Comparison of ENCODE assay signal across 12 cellular contexts in the genomic region with DNA sequence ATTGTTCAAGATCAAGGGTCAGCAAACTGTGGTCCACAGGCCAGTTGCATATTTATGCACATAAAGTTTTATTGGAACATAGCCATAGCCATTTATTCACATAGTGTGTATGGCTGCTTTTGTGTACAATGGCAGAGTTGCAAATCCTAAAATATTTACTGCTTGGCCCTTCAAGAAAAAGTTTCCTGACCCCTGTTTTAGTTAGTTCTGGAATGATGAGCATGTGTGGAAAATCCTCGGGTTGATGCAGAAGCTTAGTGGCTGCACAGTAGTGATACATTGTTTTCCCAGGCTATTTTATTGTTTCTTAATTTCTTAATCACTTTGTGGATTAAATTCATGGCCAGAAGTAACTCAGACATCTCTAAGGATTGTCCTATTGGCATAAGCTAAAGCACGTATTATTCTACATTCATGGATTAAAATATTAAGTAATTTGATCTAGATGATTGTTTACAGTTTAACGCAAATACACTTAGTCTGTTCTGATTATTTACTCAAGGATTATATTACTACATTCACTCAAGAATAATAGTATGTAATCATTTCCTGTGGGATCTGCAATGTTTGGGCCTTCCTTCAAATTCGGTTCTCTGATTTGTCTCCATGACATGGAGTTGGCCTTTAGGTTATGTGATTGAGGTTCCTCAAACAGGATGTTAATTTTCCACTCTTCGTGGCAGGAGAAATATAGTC. TPM values are rescaled to one million over a fixed set of nuclear protein-coding genes. Genes with fewer than 3 reads are reported as not detected.
DNase-seq lines count a peak whose midpoint lies in the region; ATAC-seq and TF ChIP-seq lines count a peak whose summit lies in the region.
"Had no signal": no experiment of that assay in that cellular context is flagged by ENCODE, and none has a peak within 500 bp of the region (broad histone marks: within the 10 kb centered on the region; RNA-seq: fewer than 3 reads in every experiment).

No MANE protein-coding gene starts in this region.

- POLR2A ChIA-PET in PC-3 (lab: Charles Lee; ENCODE audit: unreplicated experiment), result interaction anchor here (0.6 kb wide), 1 partner anchor 651 kb away, joined by 3 read pairs; no protein-coding TSS in a partner anchor

- BruUV-seq in PC-3 (replicated peaks; lab: Mats Ljungman, UMichigan), result no TSS peak

- no peaks in the 10 kb centered on the region for H3K9me2 ChIP-seq in PC-3 (replicated peaks; ENCODE audit: low read length)

- in situ Hi-C loops in transverse colon (cut with MboI; ENCODE audit: low pct_ligation_motif_present in 1 of 4, low pct_unique_long_range_greater_than_20kb in 1 of 4, low sequenced_read_pairs in 3 of 4), result loop anchor here in 3 of 4 donors (5.0 to 25.0 kb wide), 4 partner anchors 178 to 658 kb away; no protein-coding TSS in a partner anchor

- H3F3A ChIP-seq in PC-3 (ENCODE audit: low read length, unreplicated experiment), result peaks cover 5% of the 10 kb centered on the region

- peaks cover 54% of the 10 kb centered on the region for H3K4me1 ChIP-seq in PC-3 (ENCODE audit: insufficient read depth, low read length)
- peaks cover 0 to 7% (median 6%) of the 10 kb centered on the region in 4 donors for H3K4me1 ChIP-seq in transverse colon

- CTCF ChIA-PET in PC-3 (lab: Charles Lee), result interaction anchor here (1.0 to 1.1 kb wide), 2 partner anchors 13 to 164 kb away, joined by 3 read pairs; no protein-coding TSS in a partner anchor

- no peaks in the 10 kb centered on the region for H3K79me2 ChIP-seq in PC-3 (ENCODE audit: low read length)

- peak overlapping the region; percentile 57 for H3K4me2 ChIP-seq in PC-3 (ENCODE audit: low read length)

- H3K36me3 ChIP-seq in PC-3 (ENCODE audit: low read depth, low read length), result peaks cover 14% of the 10 kb centered on the region
- no peaks in the 10 kb centered on the region for H3K36me3 ChIP-seq in transverse colon

- TF ChIP-seq EP300 in transverse colon (IDR thresholded peaks at IDR 0.05; ENCODE audit: low read depth), result no peak

- TF ChIP-seq POLR2A in transverse colon (IDR thresholded peaks at IDR 0.05), result no peak

- TF ChIP-seq CTCF in PC-3 (conservative IDR thresholded peaks at IDR 0.05; ENCODE audit: low read depth, low read length) (no peak), fibroblast of mammary gland (conservative IDR thresholded peaks at IDR 0.05; ENCODE audit: control insufficient read depth, insufficient read depth, low read depth, low read length) (no peak), transverse colon (IDR thresholded peaks at IDR 0.05) (no peak)

- no peak overlapping the region for H2AFZ ChIP-seq in PC-3 (ENCODE audit: low read length)

- H3K9ac ChIP-seq in PC-3 (ENCODE audit: low read length), result peak overlapping the region; percentile 55

- WGBS in transverse colon (ENCODE audit: low coverage in 1 of 2), 2 donors, result 61 to 70% methylated on average over 5 of the region's 5 CpGs

- ATAC-seq in PC-3 (peak; percentile 79), HG02870 (IDR thresholded peaks at IDR 0.05; ENCODE audit: unreplicated experiment) (no peak), GM21515 (IDR thresholded peaks at IDR 0.05; ENCODE audit: unreplicated experiment) (no peak), GM21423 (IDR thresholded peaks at IDR 0.05; ENCODE audit: unreplicated experiment) (no peak)
- ATAC-seq: Panc1; stimulated activated effector memory CD8-positive, alpha-beta T cell treated with anti-CD3 and anti-CD28 coated beads, Interleukin-12 subunit alpha, Interleukin-12 subunit beta, amount 100 ng/mL, for 72 hours had no signal

- no peaks in the 10 kb centered on the region for H3K27me3 ChIP-seq in PC-3 (ENCODE audit: low read length)
- H3K27me3 ChIP-seq in transverse colon, result no peaks in the 10 kb centered on the region

- H3K9me3 ChIP-seq in PC-3 (ENCODE audit: low read length) (peaks cover 11% of the 10 kb centered on the region; the same call in 1 of the 2 replicates), transverse colon (peaks cover 7 to 10% of the 10 kb centered on the region in 2 donors)

- H3K27ac ChIP-seq in PC-3 (ENCODE audit: low read length) (peak overlapping the region; percentile 84), transverse colon (peak overlapping the region in 3 of 4 donors; percentile 2 to 39 (median 39))

- no peaks in the 10 kb centered on the region for H4K20me1 ChIP-seq in PC-3 (ENCODE audit: low read length)

- intact Hi-C loops in PC-3 (cut with micrococcal nuclease), result no loop called here
- intact Hi-C loops in transverse colon (cut with DNase I; ENCODE audit: low total_unique reads), result no loop called here

- DNase-seq in NCI-H1092 treated with DMSO at 0.1 percent for 48 hours (lab: John Stamatoyannopoulos, UW) (peak; percentile 19), NCI-H1092 (lab: John Stamatoyannopoulos, UW) (no peak), PC-3 (peak; percentile 85), fibroblast of mammary gland (ENCODE audit: low read depth) (peak; percentile 39), transverse colon (no peak)
- DNase-seq: activated CD8-positive, alpha-beta memory T cell treated with anti-CD3 and anti-CD28 coated beads, Interleukin-2, amount 50 U/mL, for 48 hours; NCI-H1048 had no signal

- H3K4me3 ChIP-seq in PC-3 (ENCODE audit: low read length) (no peak overlapping the region), fibroblast of mammary gland (ENCODE audit: control insufficient read depth, low read depth, low read length) (no peak overlapping the region), transverse colon (no peak overlapping the region)

RNA-seq across cellular contexts. Expression of gene CRIPT, which starts 27.8 kb away (rescaled TPM):
- total RNA-seq in PC-3 (2014; rRNA removed) (7.7 and 8.9 TPM in 2 replicates), transverse colon (10 to 100 TPM in 3 of 4 donors, 1 to 10 TPM in 1; 6.0 to 18.1 (median 14.7) TPM)

RNA-seq across cellular contexts. Expression of gene PIGF, which starts 28.0 kb away (rescaled TPM):
- total RNA-seq in PC-3 (2014; rRNA removed) (10.5 and 17.0 TPM in 2 replicates), transverse colon (10 to 100 TPM in 2 of 4 donors, 1 to 10 TPM in 2; 4.6 to 38.1 (median 14.4) TPM)

RNA-seq across cellular contexts. Expression of gene SOCS5, which starts 54.3 kb away (rescaled TPM):
- total RNA-seq in PC-3 (2014; rRNA removed) (12.1 and 15.6 TPM in 2 replicates), transverse colon (10 to 100 TPM; 18.7 to 28.7 (median 21.9) TPM)

Comparison
In these comparisons a context has a peak if more than half of its experiments do, and no peak if none do; other contexts are left out.
1. DNase-seq: peak in NCI-H1092 treated with DMSO at 0.1 percent for 48 hours (single experiment), PC-3 (single experiment) and fibroblast of mammary gland (single experiment); none in NCI-H1092 (single experiment) and transverse colon (single experiment).